Comparison of ENCODE assay signal across 1 cellular context in genomic region chr10:17689137-17689536, GRCh38.
TF ChIP-seq lines count a peak whose summit lies in the region.

No MANE protein-coding gene starts in this region.

TF ChIP-seq in K562, 482 proteins besides CTCF, POLR2A, EP300 and RAD21 (continued from another document):
- TF ChIP-seq HNRNPLL (IDR thresholded peaks at IDR 0.05; ENCODE audit: low read depth, low read length, poor library complexity, severe bottlenecking) (no peak), ZKSCAN3 (CRISPR knock-in tag; IDR thresholded peaks at IDR 0.05) (no peak), TAL1 (IDR thresholded peaks at IDR 0.05) (peak; percentile 45; the same call in 1 of the 2 replicates), CBFA2T3 (IDR thresholded peaks at IDR 0.05) (peak; percentile 81), MEIS2 (IDR thresholded peaks at IDR 0.05; ENCODE audit: partially characterized antibody) (peak; percentile 25), TEAD4 (IDR thresholded peaks at IDR 0.05; ENCODE audit: low read length) (0 out of 2 replicates have a peak, but pooled peaks have one; percentile 40), TEAD4 (CRISPR knock-in tag; IDR thresholded peaks at IDR 0.05; ENCODE audit: borderline replicate concordance) (no peak), BCOR (IDR thresholded peaks at IDR 0.05) (no peak), PBX2 (CRISPR knock-in tag; IDR thresholded peaks at IDR 0.05; ENCODE audit: low read depth) (no peak), PBX2 (tag; conservative IDR thresholded peaks at IDR 0.05; ENCODE audit: low read depth) (0 out of 2 replicates have a peak, but pooled peaks have one; percentile 8), MYNN (IDR thresholded peaks at IDR 0.05) (no peak), MYNN (CRISPR knock-in tag; IDR thresholded peaks at IDR 0.05) (no peak), ZNF407 (IDR thresholded peaks at IDR 0.05; ENCODE audit: low read depth) (no peak), ARID1B (IDR thresholded peaks at IDR 0.05) (peak; percentile 52), TCF3 (CRISPR knock-in tag; IDR thresholded peaks at IDR 0.05) (peak; percentile 69), CBFA2T2 (conservative IDR thresholded peaks at IDR 0.05) (peak; percentile 61), HDAC8 (tag; IDR thresholded peaks at IDR 0.05) (no peak)
